In genomic region chr16:88063201-88063773, GRCh38 we compare ENCODE assay signal across 11 cellular contexts.
DNase-seq lines count a peak whose midpoint lies in the region; ATAC-seq and TF ChIP-seq lines count a peak whose summit lies in the region.
"Had no signal": no experiment of that assay in that cellular context is flagged by ENCODE, and none has a peak within 500 bp of the region (broad histone marks: within the 10 kb centered on the region; RNA-seq: fewer than 3 reads in every experiment).

No MANE protein-coding gene starts in this region.

- TF ChIP-seq POLR2A in prostate gland (IDR thresholded peaks at IDR 0.05), result no peak

- ATAC-seq in psoas muscle (peak; percentile 45 to 50 (median 46)), HG03571 (IDR thresholded peaks at IDR 0.05; ENCODE audit: unreplicated experiment) (no peak)
- ATAC-seq: activated CD8-positive, alpha-beta memory T cell treated with anti-CD3 and anti-CD28 coated beads, Interleukin-2, amount 10 ng/mL, durations not matched to agents 7 days and 5 days; PC-3 had no signal

- no peaks in the 10 kb centered on the region for H3K27me3 ChIP-seq in adipocyte (replicated peaks; ENCODE audit: control insufficient read depth, insufficient read depth, low read length)
- H3K27me3 ChIP-seq in psoas muscle (ENCODE audit: insufficient read depth in 3 of 3, low read length in 2 of 3), result no peaks in the 10 kb centered on the region
- H3K27me3 ChIP-seq in prostate gland (replicated peaks; ENCODE audit: insufficient read depth), result no peaks in the 10 kb centered on the region

- H3K27ac ChIP-seq in psoas muscle (no peak overlapping the region), prostate gland (no peak overlapping the region)

- 50 to 69% (median 59%) methylated on average over 16 of the region's 16 CpGs for WGBS in psoas muscle, 3 donors
- 44% methylated on average over 16 of the region's 16 CpGs for WGBS in prostate gland

- peak overlapping the region; percentile 80 for H3K9ac ChIP-seq in adipocyte (ENCODE audit: low read length)

- H3K4me3 ChIP-seq in adipocyte (ENCODE audit: low read length) (peak overlapping the region; percentile 52), psoas muscle (no peak overlapping the region), prostate gland (no peak overlapping the region)

- intact Hi-C loops in head of caudate nucleus (cut with DNase I), result no loop called here
- intact Hi-C loops in psoas muscle (cut with DNase I), result no loop called here
- intact Hi-C loops in prostate gland (cut with DNase I), result loop anchor here (10.0 kb wide), 1 partner anchor 78 kb away; no protein-coding TSS in a partner anchor

- peaks cover 33% of the 10 kb centered on the region for H3K4me1 ChIP-seq in adipocyte (ENCODE audit: control insufficient read depth, insufficient read depth, low read length)
- H3K4me1 ChIP-seq in psoas muscle, result peaks cover 12% of the 10 kb centered on the region
- no peaks in the 10 kb centered on the region for H3K4me1 ChIP-seq in prostate gland (replicated peaks)

- no peak for TF ChIP-seq CTCF in psoas muscle (IDR thresholded peaks at IDR 0.05)
- TF ChIP-seq CTCF in prostate gland (IDR thresholded peaks at IDR 0.05), result no peak

- H3K36me3 ChIP-seq in adipocyte (ENCODE audit: control insufficient read depth, insufficient read depth, low read length, severe bottlenecking) (peaks cover 7% of the 10 kb centered on the region), psoas muscle (ENCODE audit: insufficient read depth in 1 of 2, low read depth in 1 of 2) (peaks cover 0 to 22% of the 10 kb centered on the region in 2 donors), prostate gland (no peaks in the 10 kb centered on the region)

- H3K9me3 ChIP-seq in adipocyte (ENCODE audit: control insufficient read depth, low read length) (no peaks in the 10 kb centered on the region), psoas muscle (no peaks in the 10 kb centered on the region), prostate gland (no peaks in the 10 kb centered on the region)

- DNase-seq in Ammon's horn (ENCODE audit: low spot score) (peak; percentile 67), adipocyte (ENCODE audit: low read depth) (peak; percentile 91), head of caudate nucleus (peak in 31 of 42 donors; percentile 16 to 67 (median 38)), psoas muscle (peak; percentile 56 to 62), T-helper 2 cell (no peak), HK-2 (ENCODE audit: unreplicated experiment) (no peak), prostate gland (ENCODE audit: low spot score) (no peak)
- DNase-seq: activated CD8-positive, alpha-beta memory T cell treated with anti-CD3 and anti-CD28 coated beads, Interleukin-2, amount 10 ng/mL, durations not matched to agents 7 days and 5 days; COR-L47; PC-3 had no signal

Comparison
In these comparisons a context has a peak if more than half of its experiments do, and no peak if none do; other contexts are left out.
1. DNase-seq: peak in Ammon's horn (single experiment), adipocyte (single experiment), head of caudate nucleus (31 of 42) and psoas muscle (2 of 2); none in T-helper 2 cell (0 of 5), HK-2 (single experiment) and prostate gland (single experiment).